In genomic region chr2:214809751-214810564, GRCh38 we compare ENCODE assay signal across 8 cellular contexts. TPM values are rescaled to one million over a fixed set of nuclear protein-coding genes. Genes with fewer than 3 reads are reported as not detected.
A peak's percentile ranks its signal among the peaks of the same experiment; 100 is the strongest.
DNase-seq lines count a peak whose midpoint lies in the region; ATAC-seq and TF ChIP-seq lines count a peak whose summit lies in the region.

No MANE protein-coding gene starts in this region.

- DNase-seq in DMS79 treated with DMSO at 0.1 percent for 48 hours (lab: John Stamatoyannopoulos, UW) = peak; percentile 97
- peak; percentile 97 for DNase-seq in KG1 (lab: John Stamatoyannopoulos, UW)
- peak; percentile 99 to 100 (median 100) for DNase-seq in Peyer's patch
- peak; percentile 96 for DNase-seq in activated T-helper 1 cell treated with Interleukin-2 at 50 U/mL for 16 hours (ENCODE audit: low read depth)
- DNase-seq in fibroblast of lung (ENCODE audit: low read depth in 2 of 2) = peak; percentile 96 to 99
- peak; percentile 75 to 100 (median 84) for DNase-seq in naive thymus-derived CD4-positive, alpha-beta T cell

- H3K4me1 ChIP-seq in Peyer's patch (peaks cover 0 to 4% (median 0%) of the 10 kb centered on the region in 4 donors), fibroblast of lung (ENCODE audit: control insufficient read depth, extremely low read depth, insufficient read depth, low read length) (no peaks in the 10 kb centered on the region)
- peaks cover 0 to 7% of the 10 kb centered on the region in 2 donors for H3K4me1 ChIP-seq in naive thymus-derived CD4-positive, alpha-beta T cell (ENCODE audit: control insufficient read depth in 2 of 2, insufficient read depth in 2 of 2, low read length in 2 of 2)

- H3K36me3 ChIP-seq in Peyer's patch = no peaks in the 10 kb centered on the region
- no peaks in the 10 kb centered on the region for H3K36me3 ChIP-seq in fibroblast of lung (ENCODE audit: control insufficient read depth, insufficient read depth, low read length)
- H3K36me3 ChIP-seq in naive thymus-derived CD4-positive, alpha-beta T cell (ENCODE audit: control insufficient read depth in 2 of 3, insufficient read depth in 3 of 3, low read length in 3 of 3) = peaks cover 0 to 5% (median 0%) of the 10 kb centered on the region in 3 experiments

- CTCF ChIA-PET in naive thymus-derived CD4-positive, alpha-beta T cell (lab: Charles Lee) = no interaction called here

- peaks cover 0 to 28% (median 9%) of the 10 kb centered on the region in 5 donors for H3K27me3 Mint-ChIP-seq in naive thymus-derived CD4-positive, alpha-beta T cell
- H3K27me3 Mint-ChIP-seq in stimulated activated memory B cell treated with anti-CD40 and anti-IgM and Interleukin-4, amounts not matched to agents 10 μg/mL and 1 μg/mL and 100 μg/mL, for 72 hours = no peaks in the 10 kb centered on the region

- peak overlapping the region in 8 of 9 donors; percentile 56 to 95 (median 85) for H3K27ac Mint-ChIP-seq in naive thymus-derived CD4-positive, alpha-beta T cell
- peak overlapping the region; percentile 79 for H3K27ac Mint-ChIP-seq in stimulated activated memory B cell treated with anti-CD40 and anti-IgM and Interleukin-4, amounts not matched to agents 10 μg/mL and 1 μg/mL and 100 μg/mL, for 72 hours

- H3K4me3 Mint-ChIP-seq in naive thymus-derived CD4-positive, alpha-beta T cell = peak overlapping the region; percentile 88 to 98 (median 96)
- peak overlapping the region; percentile 85 for H3K4me3 Mint-ChIP-seq in stimulated activated memory B cell treated with anti-CD40 and anti-IgM and Interleukin-4, amounts not matched to agents 10 μg/mL and 1 μg/mL and 100 μg/mL, for 72 hours

- H3K27me3 ChIP-seq in Peyer's patch (no peaks in the 10 kb centered on the region), fibroblast of lung (ENCODE audit: control insufficient read depth, insufficient read depth, low read length) (no peaks in the 10 kb centered on the region)
- no peaks in the 10 kb centered on the region for H3K27me3 ChIP-seq in naive thymus-derived CD4-positive, alpha-beta T cell (ENCODE audit: control insufficient read depth in 2 of 2, insufficient read depth in 2 of 2, low read length in 2 of 2)

- H2AFZ ChIP-seq in fibroblast of lung (ENCODE audit: low read length) = peak overlapping the region; percentile 93

- peak overlapping the region; percentile 59 for H3K9ac ChIP-seq in fibroblast of lung (ENCODE audit: insufficient read depth, low read length)

- POLR2A ChIA-PET in naive thymus-derived CD4-positive, alpha-beta T cell (lab: Charles Lee) = no interaction called here

- H3K9me3 Mint-ChIP-seq in naive thymus-derived CD4-positive, alpha-beta T cell = no peaks in the 10 kb centered on the region
- H3K9me3 Mint-ChIP-seq in stimulated activated memory B cell treated with anti-CD40 and anti-IgM and Interleukin-4, amounts not matched to agents 10 μg/mL and 1 μg/mL and 100 μg/mL, for 72 hours = no peaks in the 10 kb centered on the region

- peak in 1 of 2 donors; percentile 41 for TF ChIP-seq POLR2A in Peyer's patch (IDR thresholded peaks at IDR 0.05)

- TF ChIP-seq CTCF in Peyer's patch (IDR thresholded peaks at IDR 0.05) (no peak), fibroblast of lung (conservative IDR thresholded peaks at IDR 0.05 in 1 of 2, IDR thresholded peaks at IDR 0.05 in 1 of 2; ENCODE audit: low read depth in 1 of 2, low read length in 2 of 2) (no peak)

- H3K4me1 Mint-ChIP-seq in naive thymus-derived CD4-positive, alpha-beta T cell = peaks cover 10 to 43% (median 35%) of the 10 kb centered on the region in 7 donors
- H3K4me1 Mint-ChIP-seq in stimulated activated memory B cell treated with anti-CD40 and anti-IgM and Interleukin-4, amounts not matched to agents 10 μg/mL and 1 μg/mL and 100 μg/mL, for 72 hours = peaks cover 36% of the 10 kb centered on the region

- H3K4me3 ChIP-seq in Peyer's patch (peak overlapping the region; percentile 66 to 93 (median 76)), fibroblast of lung (replicated peaks in 1 of 4; ENCODE audit: control extremely low read depth in 1 of 4, insufficient read depth in 1 of 4, low read depth in 3 of 4, low read length in 4 of 4) (peak overlapping the region; percentile 77 to 95 (median 89))
- peak overlapping the region; percentile 75 for H3K4me3 ChIP-seq in naive thymus-derived CD4-positive, alpha-beta T cell (ENCODE audit: low read length)

- H3K36me3 Mint-ChIP-seq in naive thymus-derived CD4-positive, alpha-beta T cell = no peaks in the 10 kb centered on the region
- H3K36me3 Mint-ChIP-seq in stimulated activated memory B cell treated with anti-CD40 and anti-IgM and Interleukin-4, amounts not matched to agents 10 μg/mL and 1 μg/mL and 100 μg/mL, for 72 hours = no peaks in the 10 kb centered on the region

- H4K20me1 ChIP-seq in fibroblast of lung (ENCODE audit: control insufficient read depth, extremely low read depth, insufficient read depth, low read length) = no peaks in the 10 kb centered on the region

- intact Hi-C loops in naive thymus-derived CD4-positive, alpha-beta T cell (cut with micrococcal nuclease) = loop anchor here (1.0 to 10.0 kb wide), 16 partner anchors 68 to 1687 kb away; partner anchors contain the start of genes ATIC (in 2 of the 2), PECR (in 2 of the 2), SPAG16 (in 2 of the 2) and TMEM169 (in 2 of the 2)

- H3K4me2 ChIP-seq in fibroblast of lung (ENCODE audit: extremely low read depth, insufficient read depth, low read length) = peak overlapping the region; percentile 88

- H3K9me3 ChIP-seq in Peyer's patch = no peaks in the 10 kb centered on the region
- no peaks in the 10 kb centered on the region for H3K9me3 ChIP-seq in fibroblast of lung (ENCODE audit: control insufficient read depth, insufficient read depth, low read depth, low read length)
- no peaks in the 10 kb centered on the region for H3K9me3 ChIP-seq in naive thymus-derived CD4-positive, alpha-beta T cell (ENCODE audit: control insufficient read depth in 2 of 3, low read length in 3 of 3)

- H3K79me2 ChIP-seq in fibroblast of lung (ENCODE audit: control insufficient read depth, insufficient read depth, low read length) = peaks cover 33% of the 10 kb centered on the region

- H3K27ac ChIP-seq in Peyer's patch = peak overlapping the region; percentile 81 to 93 (median 86)
- peak overlapping the region; percentile 76 for H3K27ac ChIP-seq in fibroblast of lung (ENCODE audit: insufficient read depth, low read length)
- peak overlapping the region; percentile 72 for H3K27ac ChIP-seq in naive thymus-derived CD4-positive, alpha-beta T cell (ENCODE audit: low read depth, low read length)

- peak; percentile 83 for ATAC-seq in GM21737 (IDR thresholded peaks at IDR 0.05; ENCODE audit: unreplicated experiment)
- ATAC-seq in naive thymus-derived CD4-positive, alpha-beta T cell = peak; percentile 89
- peak; percentile 96 for ATAC-seq in stimulated activated memory B cell treated with anti-CD40 and anti-IgM and Interleukin-4, amounts not matched to agents 10 μg/mL and 1 μg/mL and 100 μg/mL, for 72 hours

RNA-seq across cellular contexts. Expression of gene BARD1, which starts 0.5 kb away (rescaled TPM):
- 10 to 100 TPM in 1 of 4 donors, 1 to 10 TPM in 3; 5.8 to 45.4 (median 7.2) TPM for total RNA-seq in Peyer's patch
- 30.3 and 43.1 TPM in 2 replicates for total RNA-seq in fibroblast of lung
- polyA plus RNA-seq in fibroblast of lung = 5.1 and 8.8 TPM in 2 replicates
- 2.7 and 6.8 TPM in 2 replicates for polyA plus RNA-seq in fibroblast of lung (2012)
- polyA minus RNA-seq in fibroblast of lung (ENCODE audit: low replicate concordance) = 8.7 and 20.5 TPM in 2 replicates
- total RNA-seq in naive thymus-derived CD4-positive, alpha-beta T cell = 10 to 100 TPM in 1 of 5 experiments, 1 to 10 TPM in 4; 4.5 to 35.9 (median 5.4) TPM
- polyA plus RNA-seq in naive thymus-derived CD4-positive, alpha-beta T cell = 1 to 10 TPM; 2.8 to 4.1 TPM

Comparison
In these comparisons a context has a peak if more than half of its experiments do, and no peak if none do; other contexts are left out.
1. Peak in every context shown above with its lines: DNase-seq, ATAC-seq, H3K4me3 ChIP-seq and H3K27ac ChIP-seq.